In the genomic region with DNA sequence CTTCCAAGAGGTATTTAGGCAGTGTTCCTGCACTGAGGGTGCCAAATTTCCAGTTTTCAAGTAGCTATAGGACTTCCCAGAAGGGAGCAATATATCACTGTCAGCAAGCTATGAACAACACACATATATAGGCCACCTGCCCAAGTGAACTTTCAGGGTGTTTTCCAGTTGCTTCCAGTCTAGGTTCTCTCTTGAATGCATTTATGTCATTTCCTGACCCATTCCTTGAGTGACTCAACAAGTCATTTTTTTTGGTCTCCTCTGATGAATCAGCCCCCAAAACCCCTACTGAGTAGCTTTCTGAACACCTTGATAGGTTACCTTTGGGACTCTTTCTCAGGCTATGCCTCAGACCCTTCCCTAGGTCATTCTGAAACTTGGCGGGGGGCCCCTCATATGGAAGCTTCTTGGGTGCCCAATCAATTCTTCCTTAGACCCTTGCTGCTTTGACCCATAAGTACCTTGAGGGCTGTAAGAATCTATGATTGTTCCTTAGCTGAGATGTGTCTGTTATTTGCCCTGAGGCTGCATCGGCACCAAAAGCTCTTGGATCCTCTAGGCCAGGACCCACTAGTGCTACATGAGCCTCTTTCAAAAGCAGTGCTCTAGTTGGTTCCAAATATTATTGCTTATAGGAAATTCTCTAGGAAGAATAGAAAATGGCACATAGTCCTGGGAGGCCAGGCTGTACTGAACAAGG, we compare ENCODE assay signal across 1 cellular context.
TF ChIP-seq lines count a peak whose summit lies in the region.

No MANE protein-coding gene starts in this region.

TF ChIP-seq in K562, 482 proteins besides CTCF, POLR2A, EP300 and RAD21:
- TF ChIP-seq, protein P1, sequence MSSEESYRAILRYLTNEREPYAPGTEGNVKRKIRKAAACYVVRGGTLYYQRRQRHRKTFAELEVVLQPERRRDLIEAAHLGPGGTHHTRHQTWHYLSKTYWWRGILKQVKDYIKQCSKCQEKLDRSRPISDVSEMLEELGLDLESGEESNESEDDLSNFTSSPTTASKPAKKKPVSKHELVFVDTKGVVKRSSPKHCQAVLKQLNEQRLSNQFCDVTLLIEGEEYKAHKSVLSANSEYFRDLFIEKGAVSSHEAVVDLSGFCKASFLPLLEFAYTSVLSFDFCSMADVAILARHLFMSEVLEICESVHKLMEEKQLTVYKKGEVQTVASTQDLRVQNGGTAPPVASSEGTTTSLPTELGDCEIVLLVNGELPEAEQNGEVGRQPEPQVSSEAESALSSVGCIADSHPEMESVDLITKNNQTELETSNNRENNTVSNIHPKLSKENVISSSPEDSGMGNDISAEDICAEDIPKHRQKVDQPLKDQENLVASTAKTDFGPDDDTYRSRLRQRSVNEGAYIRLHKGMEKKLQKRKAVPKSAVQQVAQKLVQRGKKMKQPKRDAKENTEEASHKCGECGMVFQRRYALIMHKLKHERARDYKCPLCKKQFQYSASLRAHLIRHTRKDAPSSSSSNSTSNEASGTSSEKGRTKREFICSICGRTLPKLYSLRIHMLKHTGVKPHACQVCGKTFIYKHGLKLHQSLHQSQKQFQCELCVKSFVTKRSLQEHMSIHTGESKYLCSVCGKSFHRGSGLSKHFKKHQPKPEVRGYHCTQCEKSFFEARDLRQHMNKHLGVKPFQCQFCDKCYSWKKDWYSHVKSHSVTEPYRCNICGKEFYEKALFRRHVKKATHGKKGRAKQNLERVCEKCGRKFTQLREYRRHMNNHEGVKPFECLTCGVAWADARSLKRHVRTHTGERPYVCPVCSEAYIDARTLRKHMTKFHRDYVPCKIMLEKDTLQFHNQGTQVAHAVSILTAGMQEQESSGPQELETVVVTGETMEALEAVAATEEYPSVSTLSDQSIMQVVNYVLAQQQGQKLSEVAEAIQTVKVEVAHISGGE (CRISPR knock-in tag; IDR thresholded peaks at IDR 0.05): 0 out of 6 replicates have a peak, but pooled peaks of 1 of the 3 experiments have one; percentile 12
- TF ChIP-seq SAP30 (IDR thresholded peaks at IDR 0.05; ENCODE audit: borderline replicate concordance, insufficient read depth, low read depth, low read length, poor library complexity, severe bottlenecking) (no peak), STAT5A (IDR thresholded peaks at IDR 0.05; ENCODE audit: borderline replicate concordance, low read length) (peak; percentile 31; the same call in 1 of the 2 replicates), ZNF224 (CRISPR knock-in tag; IDR thresholded peaks at IDR 0.05) (no peak), ZNF175 (CRISPR knock-in tag; IDR thresholded peaks at IDR 0.05; ENCODE audit: low read depth) (0 out of 2 replicates have a peak, but pooled peaks have one; percentile 5), GATAD2A (IDR thresholded peaks at IDR 0.05) (no peak), MEIS2 (IDR thresholded peaks at IDR 0.05; ENCODE audit: partially characterized antibody) (peak; percentile 95), TBL1XR1 (IDR thresholded peaks at IDR 0.05; ENCODE audit: low read length in 2 of 2) (no peak), HMGN3 (IDR thresholded peaks at IDR 0.05; ENCODE audit: borderline replicate concordance, extremely low read depth, insufficient read length, low read depth, low read length) (no peak), BRCA1 (IDR thresholded peaks at IDR 0.05) (no peak), BRCA1 (CRISPR knock-in tag; IDR thresholded peaks at IDR 0.05) (no peak), RHOXF2B (CRISPR knock-in tag; conservative IDR thresholded peaks at IDR 0.05) (no peak)
- TF ChIP-seq, protein P2, sequence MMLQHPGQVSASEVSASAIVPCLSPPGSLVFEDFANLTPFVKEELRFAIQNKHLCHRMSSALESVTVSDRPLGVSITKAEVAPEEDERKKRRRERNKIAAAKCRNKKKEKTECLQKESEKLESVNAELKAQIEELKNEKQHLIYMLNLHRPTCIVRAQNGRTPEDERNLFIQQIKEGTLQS (IDR thresholded peaks at IDR 0.05): peak; percentile 33; the same call in 1 of the 2 replicates
- TF ChIP-seq, protein P2 (CRISPR knock-in tag; conservative IDR thresholded peaks at IDR 0.05): no peak
- TF ChIP-seq, protein P3, sequence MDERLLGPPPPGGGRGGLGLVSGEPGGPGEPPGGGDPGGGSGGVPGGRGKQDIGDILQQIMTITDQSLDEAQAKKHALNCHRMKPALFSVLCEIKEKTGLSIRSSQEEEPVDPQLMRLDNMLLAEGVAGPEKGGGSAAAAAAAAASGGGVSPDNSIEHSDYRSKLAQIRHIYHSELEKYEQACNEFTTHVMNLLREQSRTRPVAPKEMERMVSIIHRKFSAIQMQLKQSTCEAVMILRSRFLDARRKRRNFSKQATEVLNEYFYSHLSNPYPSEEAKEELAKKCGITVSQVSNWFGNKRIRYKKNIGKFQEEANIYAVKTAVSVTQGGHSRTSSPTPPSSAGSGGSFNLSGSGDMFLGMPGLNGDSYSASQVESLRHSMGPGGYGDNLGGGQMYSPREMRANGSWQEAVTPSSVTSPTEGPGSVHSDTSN (CRISPR knock-in tag; IDR thresholded peaks at IDR 0.05; ENCODE audit: low read depth): 0 out of 2 replicates have a peak, but pooled peaks have one; percentile 10
- TF ChIP-seq, protein P3 (tag; conservative IDR thresholded peaks at IDR 0.05; ENCODE audit: low read depth): peak; percentile 83
- TF ChIP-seq, protein P4, sequence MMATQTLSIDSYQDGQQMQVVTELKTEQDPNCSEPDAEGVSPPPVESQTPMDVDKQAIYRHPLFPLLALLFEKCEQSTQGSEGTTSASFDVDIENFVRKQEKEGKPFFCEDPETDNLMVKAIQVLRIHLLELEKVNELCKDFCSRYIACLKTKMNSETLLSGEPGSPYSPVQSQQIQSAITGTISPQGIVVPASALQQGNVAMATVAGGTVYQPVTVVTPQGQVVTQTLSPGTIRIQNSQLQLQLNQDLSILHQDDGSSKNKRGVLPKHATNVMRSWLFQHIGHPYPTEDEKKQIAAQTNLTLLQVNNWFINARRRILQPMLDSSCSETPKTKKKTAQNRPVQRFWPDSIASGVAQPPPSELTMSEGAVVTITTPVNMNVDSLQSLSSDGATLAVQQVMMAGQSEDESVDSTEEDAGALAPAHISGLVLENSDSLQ (IDR thresholded peaks at IDR 0.05): peak; percentile 92
